Comparison of ENCODE assay signal across 12 cellular contexts in genomic region chr15:80105193-80105984, GRCh38. TPM values are rescaled to one million over a fixed set of nuclear protein-coding genes. Genes with fewer than 3 reads are reported as not detected.
DNase-seq lines count a peak whose midpoint lies in the region; ATAC-seq, FAIRE-seq and TF ChIP-seq lines count a peak whose summit lies in the region.
"Had no signal": no experiment of that assay in that cellular context is flagged by ENCODE, and none has a peak within 500 bp of the region (broad histone marks: within the 10 kb centered on the region; RNA-seq: fewer than 3 reads in every experiment).

No MANE protein-coding gene starts in this region.

- DNase-seq in AG09309 (ENCODE audit: low read depth), result peak; percentile 55
- no peak for DNase-seq in H54 (ENCODE audit: insufficient read length, low spot score)
- peak; percentile 82 for DNase-seq in fibroblast of villous mesenchyme (ENCODE audit: low read depth)
- no peak for DNase-seq in testis
- DNase-seq in psoas muscle, result no peak
- no peak for DNase-seq in DMS153 treated with DMSO at 0.1 percent for 48 hours (lab: John Stamatoyannopoulos, UW; ENCODE audit: unreplicated experiment)
- DNase-seq in stimulated activated naive B cell treated with anti-CD40 and anti-IgM and Interleukin-4, amounts not matched to agents 10 μg/mL and 1 μg/mL and 100 μg/mL, for 72 hours, result no peak
- DNase-seq: caudate nucleus; NCI-H1694; ovary; stimulated activated CD4-positive, alpha-beta T cell treated with anti-CD3 and anti-CD28 coated beads, Interleukin-4, amount 100 ng/mL, for 24 hours had no signal

- H3K27me3 ChIP-seq in testis, result no peaks in the 10 kb centered on the region
- no peaks in the 10 kb centered on the region for H3K27me3 ChIP-seq in psoas muscle (ENCODE audit: insufficient read depth in 3 of 3, low read length in 2 of 3)
- H3K27me3 ChIP-seq: ovary had no signal

- H3K36me3 ChIP-seq in testis (ENCODE audit: low read depth, missing control alignments), result no peaks in the 10 kb centered on the region
- no peaks in the 10 kb centered on the region for H3K36me3 ChIP-seq in psoas muscle (ENCODE audit: insufficient read depth in 1 of 2, low read depth in 1 of 2)
- H3K36me3 ChIP-seq: ovary had no signal

- H3K4me3 ChIP-seq in AG09309 (ENCODE audit: control insufficient read depth, low read depth, low read length) (no peak overlapping the region), fibroblast of villous mesenchyme (ENCODE audit: low read depth, low read length) (peak overlapping the region; percentile 16), testis (no peak overlapping the region), psoas muscle (no peak overlapping the region)
- H3K4me3 ChIP-seq: ovary had no signal

- peaks cover 11% of the 10 kb centered on the region in 2 donors for H3K36me3 Mint-ChIP-seq in stimulated activated naive B cell treated with anti-CD40 and anti-IgM and Interleukin-4, amounts not matched to agents 10 μg/mL and 1 μg/mL and 100 μg/mL, for 72 hours

- H3K4me1 Mint-ChIP-seq in stimulated activated naive B cell treated with anti-CD40 and anti-IgM and Interleukin-4, amounts not matched to agents 10 μg/mL and 1 μg/mL and 100 μg/mL, for 72 hours, result peaks cover 32 to 57% of the 10 kb centered on the region in 2 donors

- ATAC-seq in SK-N-SH treated with all-trans-retinoic acid at 6 μM for 48 hours (peak; percentile 79), psoas muscle (no peak)
- ATAC-seq in stimulated activated naive B cell treated with anti-CD40 and anti-IgM and Interleukin-4, amounts not matched to agents 10 μg/mL and 1 μg/mL and 100 μg/mL, for 72 hours (replicated peaks), result no peak

- no peak overlapping the region for H3K4me3 Mint-ChIP-seq in stimulated activated naive B cell treated with anti-CD40 and anti-IgM and Interleukin-4, amounts not matched to agents 10 μg/mL and 1 μg/mL and 100 μg/mL, for 72 hours

- TF ChIP-seq CTCF in AG09309 (IDR thresholded peaks at IDR 0.05; ENCODE audit: control insufficient read depth, insufficient read depth, low read depth, low read length, missing control alignments), result no peak
- TF ChIP-seq CTCF in fibroblast of villous mesenchyme (IDR thresholded peaks at IDR 0.05; ENCODE audit: insufficient read depth, low read depth, low read length), result no peak
- no peak for TF ChIP-seq CTCF in testis (IDR thresholded peaks at IDR 0.05)
- no peak for TF ChIP-seq CTCF in psoas muscle (IDR thresholded peaks at IDR 0.05)

- WGBS in testis, 2 donors, result 77 to 79% methylated on average over 4 of the region's 4 CpGs
- 76 to 93% (median 85%) methylated on average over 4 of the region's 4 CpGs for WGBS in psoas muscle, 3 donors

- no peaks in the 10 kb centered on the region for H3K9me3 Mint-ChIP-seq in stimulated activated naive B cell treated with anti-CD40 and anti-IgM and Interleukin-4, amounts not matched to agents 10 μg/mL and 1 μg/mL and 100 μg/mL, for 72 hours

- peaks cover 8% of the 10 kb centered on the region for H3K4me1 ChIP-seq in testis
- peaks cover 35% of the 10 kb centered on the region for H3K4me1 ChIP-seq in psoas muscle

- H3K27ac Mint-ChIP-seq in stimulated activated naive B cell treated with anti-CD40 and anti-IgM and Interleukin-4, amounts not matched to agents 10 μg/mL and 1 μg/mL and 100 μg/mL, for 72 hours, result no peak overlapping the region

- no peak overlapping the region for H3K27ac ChIP-seq in testis
- H3K27ac ChIP-seq in psoas muscle, result no peak overlapping the region
- H3K27ac ChIP-seq: ovary had no signal

- TF ChIP-seq POLR2A in H54 (IDR thresholded peaks at IDR 0.05; ENCODE audit: low read depth, low read length), result no peak
- TF ChIP-seq POLR2A in testis (IDR thresholded peaks at IDR 0.05), result no peak

- H3K27me3 Mint-ChIP-seq in stimulated activated naive B cell treated with anti-CD40 and anti-IgM and Interleukin-4, amounts not matched to agents 10 μg/mL and 1 μg/mL and 100 μg/mL, for 72 hours, result no peaks in the 10 kb centered on the region

- no peaks in the 10 kb centered on the region for H3K9me3 ChIP-seq in testis
- H3K9me3 ChIP-seq in psoas muscle, result no peaks in the 10 kb centered on the region
- H3K9me3 ChIP-seq: ovary had no signal

- FAIRE-seq in H54 (lab: Jason Lieb, UNC), result peak; percentile 77

- intact Hi-C loops in testis (cut with DNase I; ENCODE audit: low total_unique reads) (no loop called here), psoas muscle (cut with DNase I) (no loop called here)

TF ChIP-seq in SK-N-SH treated with all-trans-retinoic acid at 6 μM for 48 hours, 23 proteins besides CTCF, POLR2A, EP300 and RAD21 (continues in another document):
- TF ChIP-seq ZFP3 (CRISPR knock-in tag; IDR thresholded peaks at IDR 0.05), result no peak
- TF ChIP-seq PPARA (CRISPR knock-in tag; IDR thresholded peaks at IDR 0.05; ENCODE audit: borderline replicate concordance), result no peak
- no peak for TF ChIP-seq TCF4 (CRISPR knock-in tag; IDR thresholded peaks at IDR 0.05; ENCODE audit: borderline replicate concordance)
- no peak for TF ChIP-seq POU6F1 (CRISPR knock-in tag; IDR thresholded peaks at IDR 0.05; ENCODE audit: borderline replicate concordance, low read depth)
- TF ChIP-seq ISL1 (CRISPR knock-in tag; IDR thresholded peaks at IDR 0.05), result no peak
- TF ChIP-seq BACH2 (CRISPR knock-in tag; IDR thresholded peaks at IDR 0.05; ENCODE audit: borderline replicate concordance), result no peak
- TF ChIP-seq CSRNP3 (CRISPR knock-in tag; IDR thresholded peaks at IDR 0.05), result no peak
- TF ChIP-seq SNAI2 (CRISPR knock-in tag; IDR thresholded peaks at IDR 0.05), result no peak
- no peak for TF ChIP-seq ZNF8 (CRISPR knock-in tag; IDR thresholded peaks at IDR 0.05)
- TF ChIP-seq ZFP30 (CRISPR knock-in tag; IDR thresholded peaks at IDR 0.05), result no peak
- TF ChIP-seq ZNF565 (CRISPR knock-in tag; conservative IDR thresholded peaks at IDR 0.05; ENCODE audit: low read depth), result no peak
- no peak for TF ChIP-seq GLIS3 (CRISPR knock-in tag; IDR thresholded peaks at IDR 0.05)
- TF ChIP-seq PATZ1 (CRISPR knock-in tag; IDR thresholded peaks at IDR 0.05; ENCODE audit: borderline replicate concordance), result no peak
- TF ChIP-seq ARNTL (CRISPR knock-in tag; IDR thresholded peaks at IDR 0.05; ENCODE audit: borderline replicate concordance, low read depth), result no peak

RNA-seq across cellular contexts. Expression of gene ZFAND6, which starts 45.9 kb away (rescaled TPM):
- total RNA-seq in fibroblast of villous mesenchyme (78.6 and 123 TPM in 2 replicates), testis (100 to 1,000 TPM; 220 to 255 TPM), psoas muscle (100 to 1,000 TPM in 1 of 4 donors, 10 to 100 TPM in 3; 66.3 to 102 (median 86.8) TPM)
- polyA plus RNA-seq in testis (ENCODE audit: insufficient read depth, low read depth, low replicate concordance) (251 TPM), psoas muscle (100 to 1,000 TPM in 1 of 3 donors, 10 to 100 TPM in 2; 67.6 to 125 (median 78.8) TPM)

RNA-seq across cellular contexts. Expression of gene FAH, which starts 47.4 kb away (rescaled TPM):
- 21.9 and 27.2 TPM in 2 replicates for total RNA-seq in fibroblast of villous mesenchyme
- 10 to 100 TPM; 58.4 to 75.0 TPM for total RNA-seq in testis
- 49.0 TPM for polyA plus RNA-seq in testis (ENCODE audit: insufficient read depth, low read depth, low replicate concordance)
- 10 to 100 TPM; 14.0 to 60.2 (median 35.7) TPM for total RNA-seq in psoas muscle
- 10 to 100 TPM in 2 of 3 donors, 1 to 10 TPM in 1; 9.1 to 20.7 (median 11.3) TPM for polyA plus RNA-seq in psoas muscle

Comparison
In these comparisons a context has a peak if more than half of its experiments do, and no peak if none do; other contexts are left out.
1. DNase-seq: peak in AG09309 (single experiment) and fibroblast of villous mesenchyme (single experiment); none in H54 (single experiment), testis (single experiment), psoas muscle (0 of 2), DMS153 treated with DMSO at 0.1 percent for 48 hours (single experiment) and stimulated activated naive B cell treated with anti-CD40 and anti-IgM and Interleukin-4, amounts not matched to agents 10 μg/mL and 1 μg/mL and 100 μg/mL, for 72 hours (single experiment).